ENCODE assay signal across 8 cellular contexts in the genomic region with DNA sequence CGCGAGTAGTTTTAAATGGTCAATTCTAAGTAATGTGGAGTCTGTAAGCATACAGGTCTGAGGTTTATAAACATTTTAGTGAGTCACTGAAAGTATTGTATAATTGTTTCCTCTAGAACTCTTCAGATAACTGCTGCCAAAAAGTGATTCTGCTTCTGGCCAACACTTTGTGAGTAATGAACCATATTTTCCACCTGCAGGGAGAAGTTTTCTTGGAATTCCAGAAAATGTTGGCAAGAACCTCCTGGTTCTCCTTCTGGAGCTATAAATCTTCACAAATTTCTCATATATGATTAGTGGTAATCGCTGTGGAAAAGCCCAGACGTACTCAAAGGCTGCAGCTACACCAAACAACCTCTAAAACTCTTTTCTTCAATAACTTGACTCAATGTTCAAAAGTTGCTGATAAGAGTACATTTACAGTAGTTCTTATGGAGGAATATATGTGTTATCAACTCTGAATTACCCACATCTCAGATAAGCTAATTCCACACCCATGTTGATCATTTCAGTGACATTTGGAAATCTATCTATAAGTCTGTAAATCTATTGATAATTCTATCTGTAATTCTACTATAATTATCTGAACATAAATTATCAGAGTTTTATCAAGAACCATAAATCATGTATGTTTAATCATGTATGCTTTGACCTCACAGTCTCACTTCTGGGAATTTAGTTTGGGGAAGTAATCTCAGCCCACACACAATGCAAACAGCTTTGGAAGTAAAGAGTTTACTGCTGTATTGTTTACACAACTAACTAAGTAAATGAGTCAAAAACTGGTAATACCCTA.
DNase-seq lines count a peak whose midpoint lies in the region; FAIRE-seq and TF ChIP-seq lines count a peak whose summit lies in the region.

No MANE protein-coding gene starts in this region.

- peaks cover 35 to 38% (median 36%) of the 10 kb centered on the region in 3 donors for H3K4me1 Mint-ChIP-seq in IgD-negative memory B cell

- intact Hi-C loops in breast epithelium (cut with DNase I; ENCODE audit: low total_unique reads), result loop anchor here (1.0 kb wide), 1 partner anchor 10 kb away; no protein-coding TSS in a partner anchor

- H3K4me3 Mint-ChIP-seq in IgD-negative memory B cell, result no peak overlapping the region

- H3K4me1 ChIP-seq in breast epithelium (no peaks in the 10 kb centered on the region), muscle layer of colon (ENCODE audit: insufficient read depth, low read length) (peaks cover 47% of the 10 kb centered on the region)

- TF ChIP-seq POLR2A in breast epithelium (IDR thresholded peaks at IDR 0.05) (no peak), GM12892 (IDR thresholded peaks at IDR 0.05; ENCODE audit: low read depth, low read length) (no peak), erythroblast (IDR thresholded peaks at IDR 0.05; ENCODE audit: low read length) (no peak)

- H3K9ac ChIP-seq in muscle layer of colon (ENCODE audit: low read length), result no peak overlapping the region

- peak overlapping the region; percentile 14 to 59 (median 43) for H3K27ac Mint-ChIP-seq in IgD-negative memory B cell

- H3K27me3 ChIP-seq in breast epithelium (no peaks in the 10 kb centered on the region), muscle layer of colon (ENCODE audit: control insufficient read depth in 1 of 2, insufficient read depth in 2 of 2, low read length in 2 of 2) (no peaks in the 10 kb centered on the region)

- no peaks in the 10 kb centered on the region for H3K27me3 Mint-ChIP-seq in IgD-negative memory B cell

- H3K36me3 ChIP-seq in breast epithelium, result no peaks in the 10 kb centered on the region
- H3K36me3 ChIP-seq in muscle layer of colon (ENCODE audit: insufficient read depth, low read length), result peaks cover 29% of the 10 kb centered on the region

- peaks cover 10% of the 10 kb centered on the region for H3K36me3 Mint-ChIP-seq in IgD-negative memory B cell

- no peak for FAIRE-seq in GM12892 (lab: Jason Lieb, UNC)

- DNase-seq in AG08395 (ENCODE audit: low spot score) (peak; percentile 76), breast epithelium (ENCODE audit: low spot score in 2 of 2) (no peak), GM12892 (ENCODE audit: insufficient read length) (no peak), NCI-H1092 treated with DMSO at 0.1 percent for 48 hours (lab: John Stamatoyannopoulos, UW) (no peak), NCI-H1694 treated with DMSO at 0.1 percent for 48 hours (lab: John Stamatoyannopoulos, UW) (no peak), erythroblast (lab: John Stamatoyannopoulos, UW) (no peak)

- H3K9me3 ChIP-seq in breast epithelium (no peaks in the 10 kb centered on the region), muscle layer of colon (ENCODE audit: low read length) (no peaks in the 10 kb centered on the region)

- peaks cover 0 to 2% (median 0%) of the 10 kb centered on the region in 3 donors for H3K9me3 Mint-ChIP-seq in IgD-negative memory B cell

- peak overlapping the region; percentile 62 to 66 for H3K27ac ChIP-seq in breast epithelium
- peak overlapping the region; percentile 71 for H3K27ac ChIP-seq in muscle layer of colon (ENCODE audit: low read depth, low read length)

- no peak overlapping the region for H3K4me3 ChIP-seq in breast epithelium
- no peak overlapping the region for H3K4me3 ChIP-seq in muscle layer of colon (ENCODE audit: low read depth in 1 of 2, low read length in 2 of 2)

- no peak for TF ChIP-seq CTCF in breast epithelium (IDR thresholded peaks at IDR 0.05)
